ENCODE assay signal across 4 cellular contexts in the genomic region with DNA sequence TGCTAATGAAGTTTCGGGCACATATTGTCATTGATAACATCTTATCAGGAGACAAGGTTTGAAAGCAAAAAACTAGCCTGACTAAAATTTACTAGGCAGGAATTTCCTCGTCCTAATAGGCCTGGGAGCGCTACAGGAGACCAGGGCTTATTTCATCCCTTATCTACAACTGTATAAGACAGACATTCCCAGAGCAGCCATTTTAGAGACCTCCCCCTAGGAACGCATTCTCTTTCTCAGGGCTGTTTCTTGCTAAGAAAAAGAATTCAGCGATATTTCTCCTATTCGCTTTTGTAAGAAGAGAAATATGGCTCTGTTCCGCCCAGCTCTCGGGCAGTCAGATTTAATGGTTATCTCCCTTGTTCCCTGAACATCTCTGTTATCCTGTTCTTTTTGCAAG. TPM values are rescaled to one million over a fixed set of nuclear protein-coding genes. Genes with fewer than 3 reads are reported as not detected.
"Had no signal": no experiment of that assay in that cellular context is flagged by ENCODE, and none has a peak within 500 bp of the region (broad histone marks: within the 10 kb centered on the region; RNA-seq: fewer than 3 reads in every experiment).

No MANE protein-coding gene starts in this region.

RNA-seq across cellular contexts. Expression of a gene that starts 15.9 kb away (rescaled TPM):
- total RNA-seq: LHCN-M2, M059J, MCF 10A, NCI-H460 had no signal

RNA-seq across cellular contexts. Expression of a gene that starts 34.7 kb away (rescaled TPM):
- total RNA-seq: LHCN-M2, M059J, MCF 10A, NCI-H460 had no signal

RNA-seq across cellular contexts. Expression of a gene that starts 52.7 kb away (rescaled TPM):
- total RNA-seq: LHCN-M2, M059J, MCF 10A, NCI-H460 had no signal

RNA-seq across cellular contexts. Expression of a gene that starts 57.9 kb away (rescaled TPM):
- total RNA-seq: LHCN-M2, M059J, MCF 10A, NCI-H460 had no signal
